Comparison of ENCODE assay signal across 8 cellular contexts in the genomic region with DNA sequence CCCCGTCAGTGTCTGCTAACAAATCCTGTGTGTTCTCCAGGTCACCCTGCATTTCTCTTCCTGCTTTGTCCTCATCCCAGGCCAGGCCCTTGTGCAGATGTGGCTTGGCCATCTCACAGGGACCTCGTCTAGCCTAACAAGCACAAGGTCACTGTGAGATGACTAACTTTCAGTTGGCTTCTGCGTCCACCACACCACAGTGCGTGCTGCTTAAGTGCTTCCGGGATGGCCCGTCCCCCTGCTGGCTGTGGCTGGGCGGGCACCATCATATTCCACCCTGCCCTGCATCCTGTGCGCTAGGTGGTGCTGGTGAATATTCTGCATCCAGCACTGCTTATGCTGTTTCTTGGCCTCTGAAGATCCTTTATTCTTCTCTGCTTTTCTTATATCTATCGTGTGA. TPM values are rescaled to one million over a fixed set of nuclear protein-coding genes. Genes with fewer than 3 reads are reported as not detected.
DNase-seq lines count a peak whose midpoint lies in the region; ATAC-seq and TF ChIP-seq lines count a peak whose summit lies in the region.

No MANE protein-coding gene starts in this region.

- no peaks in the 10 kb centered on the region for H3K79me2 ChIP-seq in osteoblast (ENCODE audit: insufficient read depth, low read length)

- H2AFZ ChIP-seq in osteoblast (ENCODE audit: low read length): no peak overlapping the region

- H3K36me3 ChIP-seq in colonic mucosa: no peaks in the 10 kb centered on the region
- H3K36me3 ChIP-seq in osteoblast (ENCODE audit: insufficient read depth, low read length): peaks cover 40% of the 10 kb centered on the region
- peaks cover 0 to 15% (median 7%) of the 10 kb centered on the region in 4 donors for H3K36me3 ChIP-seq in sigmoid colon

- 50 to 72% methylated on average over 9 of the region's 9 CpGs for WGBS in sigmoid colon, 2 donors

- TF ChIP-seq CTCF in GM12873 (IDR thresholded peaks at IDR 0.05; ENCODE audit: insufficient read depth, low read depth, low read length, missing control alignments): peak; percentile 39
- TF ChIP-seq CTCF in colonic mucosa (IDR thresholded peaks at IDR 0.05): no peak
- TF ChIP-seq CTCF in osteoblast (IDR thresholded peaks at IDR 0.05; ENCODE audit: extremely low read depth, low read depth, low read length): peak; percentile 47
- TF ChIP-seq CTCF in sigmoid colon (IDR thresholded peaks at IDR 0.05): peak in 2 of 4 experiments; percentile 16 to 25

- H3K4me2 ChIP-seq in osteoblast (ENCODE audit: insufficient read depth, low read length): no peak overlapping the region

- H3K27ac ChIP-seq in colonic mucosa (no peak overlapping the region), osteoblast (ENCODE audit: low read depth, low read length) (no peak overlapping the region), sigmoid colon (peak overlapping the region in 2 of 4 donors; percentile 46 to 67)

- TF ChIP-seq POLR2A in sigmoid colon (IDR thresholded peaks at IDR 0.05): no peak

- H3K9ac ChIP-seq in colonic mucosa (ENCODE audit: low read depth in 2 of 2, low read length in 2 of 2): no peak overlapping the region

- no peak for TF ChIP-seq EP300 in sigmoid colon (IDR thresholded peaks at IDR 0.05)

- in situ Hi-C loops in KBM-7 (cut with MboI; ENCODE audit: low pct_unique_long_range_greater_than_20kb, low sequenced_read_pairs): no loop called here

- intact Hi-C loops in colonic mucosa (cut with DNase I): no loop called here
- intact Hi-C loops in sigmoid colon (cut with DNase I): no loop called here

- peaks cover 8% of the 10 kb centered on the region for H4K20me1 ChIP-seq in osteoblast (ENCODE audit: insufficient read depth, low read length)

- H3K4me3 ChIP-seq in colonic mucosa (no peak overlapping the region), osteoblast (ENCODE audit: insufficient read depth, low read length) (no peak overlapping the region), sigmoid colon (no peak overlapping the region)

- no peaks in the 10 kb centered on the region for H3K9me3 ChIP-seq in colonic mucosa
- H3K9me3 ChIP-seq in osteoblast (ENCODE audit: low read depth, low read length): no peaks in the 10 kb centered on the region
- H3K9me3 ChIP-seq in sigmoid colon: no peaks in the 10 kb centered on the region

- no peak for ATAC-seq in GM21737 (IDR thresholded peaks at IDR 0.05; ENCODE audit: unreplicated experiment)

- H3K4me1 ChIP-seq in colonic mucosa: no peaks in the 10 kb centered on the region
- H3K4me1 ChIP-seq in osteoblast (ENCODE audit: insufficient read depth, low read length): peaks cover 29% of the 10 kb centered on the region
- H3K4me1 ChIP-seq in sigmoid colon: peaks cover 0 to 17% (median 5%) of the 10 kb centered on the region in 4 donors

- no peaks in the 10 kb centered on the region for H3K27me3 ChIP-seq in colonic mucosa
- no peaks in the 10 kb centered on the region for H3K27me3 ChIP-seq in osteoblast (ENCODE audit: insufficient read depth, low read length)
- no peaks in the 10 kb centered on the region for H3K27me3 ChIP-seq in sigmoid colon

- DNase-seq in KBM-7 (peak; percentile 29), colonic mucosa (peak; percentile 29), osteoblast (ENCODE audit: insufficient read length, low spot score, missing footprints) (no peak), mesenteric fat pad (ENCODE audit: low spot score) (no peak), sigmoid colon (no peak), amniotic stem cell (lab: John Stamatoyannopoulos, UW) (no peak)

RNA-seq across cellular contexts. Expression of gene RBBP7, which starts 33.8 kb away (rescaled TPM):
- total RNA-seq in colonic mucosa (100 to 1,000 TPM in 1 of 2 donors, 10 to 100 TPM in 1; 89.3 to 112 TPM), osteoblast (69.8 and 87.5 TPM in 2 replicates), mesenteric fat pad (59.7 TPM), sigmoid colon (100 to 1,000 TPM in 3 of 4 donors, 10 to 100 TPM in 1; 99.8 to 130 (median 118) TPM)
- polyA plus RNA-seq in sigmoid colon: 100 to 1,000 TPM in 1 of 3 donors, 10 to 100 TPM in 2; 59.4 to 110 (median 70.9) TPM

RNA-seq across cellular contexts. Expression of gene TXLNG, which starts 50.1 kb away (rescaled TPM):
- total RNA-seq in colonic mucosa: 10 to 100 TPM in 1 of 2 donors, 1 to 10 TPM in 1; 8.8 to 11.3 TPM
- total RNA-seq in osteoblast: 5.1 and 10.3 TPM in 2 replicates
- total RNA-seq in mesenteric fat pad: 25.6 TPM
- total RNA-seq in sigmoid colon: 10 to 100 TPM; 11.5 to 20.1 (median 13.2) TPM
- 1 to 10 TPM; 3.9 to 7.4 (median 5.4) TPM for polyA plus RNA-seq in sigmoid colon

Comparison
In these comparisons a context has a peak if more than half of its experiments do, and no peak if none do; other contexts are left out.
1. DNase-seq: peak in KBM-7 (single experiment) and colonic mucosa (single experiment); none in osteoblast (single experiment), mesenteric fat pad (single experiment), sigmoid colon (single experiment) and amniotic stem cell (single experiment).